ENCODE assay signal across 8 cellular contexts in genomic region chr1:227729144-227729880, GRCh38. TPM values are rescaled to one million over a fixed set of nuclear protein-coding genes. Genes with fewer than 3 reads are reported as not detected.
DNase-seq lines count a peak whose midpoint lies in the region; ATAC-seq, FAIRE-seq and TF ChIP-seq lines count a peak whose summit lies in the region.

No MANE protein-coding gene starts in this region.

- H3K4me2 ChIP-seq in OCI-LY7 (ENCODE audit: low read length), result peak overlapping the region; percentile 80

- H3K4me1 ChIP-seq in OCI-LY7 (ENCODE audit: insufficient read depth, low read length, poor library complexity, severe bottlenecking) (peaks cover 39% of the 10 kb centered on the region), pancreas (peaks cover 5 to 21% (median 18%) of the 10 kb centered on the region in 3 donors)

- ATAC-seq in pancreas (peak in 3 of 4 donors; percentile 1 to 6 (median 5)), HG02759 (IDR thresholded peaks at IDR 0.05; ENCODE audit: unreplicated experiment) (no peak)

- peak overlapping the region; percentile 69 for H3K4me3 ChIP-seq in OCI-LY7 (ENCODE audit: low read depth, low read length, poor library complexity, severe bottlenecking)
- peak overlapping the region; percentile 45 to 65 (median 54) for H3K4me3 ChIP-seq in pancreas

- H3K27ac ChIP-seq in OCI-LY7 (ENCODE audit: low read depth, low read length, poor library complexity, severe bottlenecking) (peak overlapping the region; percentile 10), pancreas (peak overlapping the region in 3 of 4 donors; percentile 55 to 63 (median 60))

- FAIRE-seq in pancreas (lab: Jason Lieb, UNC), result no peak

- POLR2A ChIA-PET in OCI-LY7 (lab: Charles Lee), result no interaction called here

- no TSS peak for BruUV-seq in OCI-LY7 (replicated peaks; lab: Mats Ljungman, UMichigan)

- no peaks in the 10 kb centered on the region for H3K27me3 ChIP-seq in pancreas

- H4K20me1 ChIP-seq in OCI-LY7 (ENCODE audit: insufficient read depth, low read length), result peaks cover 5% of the 10 kb centered on the region; the same call in 1 of the 2 replicates

- H3K9me3 ChIP-seq in OCI-LY7 (ENCODE audit: low read length) (no peaks in the 10 kb centered on the region), pancreas (no peaks in the 10 kb centered on the region)

- 46 to 54% methylated on average over 5 of the region's 5 CpGs for WGBS in pancreas, 2 donors

- no peak overlapping the region for H2AFZ ChIP-seq in OCI-LY7 (ENCODE audit: low read length)

- H3K36me3 ChIP-seq in OCI-LY7 (ENCODE audit: insufficient read depth, low read length) (peaks cover 24% of the 10 kb centered on the region), pancreas (peaks cover 0 to 6% (median 0%) of the 10 kb centered on the region in 3 donors)

- TF ChIP-seq POLR2A in erythroblast (IDR thresholded peaks at IDR 0.05; ENCODE audit: low read length), result peak; percentile 68

- in situ Hi-C loops in G401 (cut with HindIII; ENCODE audit: low sequenced_read_pairs), result no loop called here

- H3K9me2 ChIP-seq in OCI-LY7 (ENCODE audit: insufficient read depth, low read length), result no peaks in the 10 kb centered on the region

- TF ChIP-seq CTCF in OCI-LY7 (conservative IDR thresholded peaks at IDR 0.05; ENCODE audit: low read length), result no peak
- TF ChIP-seq CTCF in pancreas (IDR thresholded peaks at IDR 0.05), result no peak

- intact Hi-C loops in OCI-LY7 (cut with micrococcal nuclease; ENCODE audit: unreplicated experiment), result loop anchor here (5.0 kb wide), 3 partner anchors 58 to 247 kb away; partner anchors contain the start of gene ZNF678
- intact Hi-C loops in pancreas (cut with DNase I), result no loop called here

- peak; percentile 32 for DNase-seq in G401 (ENCODE audit: low spot score)
- no peak for DNase-seq in OCI-LY7 (ENCODE audit: low spot score)
- no peak for DNase-seq in erythroblast (lab: John Stamatoyannopoulos, UW)
- DNase-seq in pancreas, result peak in 2 of 6 donors; percentile 32 to 73
- no peak for DNase-seq in ureter (ENCODE audit: low spot score)
- DNase-seq in stimulated activated naive CD4-positive, alpha-beta T cell treated with Interleukin-2 at 50 U/mL for 16 hours (lab: John Stamatoyannopoulos, UW), result no peak
- DNase-seq in amniotic stem cell (lab: John Stamatoyannopoulos, UW), result no peak

- CTCF ChIA-PET in OCI-LY7 (lab: Charles Lee; ENCODE audit: unreplicated experiment), result no interaction called here

- H3K79me2 ChIP-seq in OCI-LY7 (ENCODE audit: insufficient read depth, low read depth, low read length), result peaks cover 7% of the 10 kb centered on the region

RNA-seq across cellular contexts. Expression of gene JMJD4, which starts 5.8 kb away (rescaled TPM):
- total RNA-seq in G401 (2014; rRNA removed; shearing (Covaris generic)), result 38.3 and 38.7 TPM in 2 replicates
- total RNA-seq in OCI-LY7 (2014; rRNA removed; shearing (Covaris generic)), result 37.5 and 41.8 TPM in 2 replicates
- total RNA-seq in OCI-LY7 (2022), result 27.8 and 28.2 TPM in 2 replicates
- total RNA-seq in pancreas, result 1 to 10 TPM; 4.8 to 9.9 (median 8.5) TPM
- polyA plus RNA-seq in pancreas, result 10 to 100 TPM; 12.4 to 14.8 TPM
- total RNA-seq in ureter, result 21.3 TPM

RNA-seq across cellular contexts. Expression of gene SNAP47, which starts 5.9 kb away (rescaled TPM):
- total RNA-seq in G401 (2014; rRNA removed; shearing (Covaris generic)), result 72.9 and 84.9 TPM in 2 replicates
- total RNA-seq in OCI-LY7 (2014; rRNA removed; shearing (Covaris generic)), result 35.0 and 44.2 TPM in 2 replicates
- total RNA-seq in OCI-LY7 (2022) (25.2 and 29.8 TPM in 2 replicates), pancreas (10 to 100 TPM; 12.3 to 21.5 (median 14.7) TPM), ureter (31.1 TPM)
- polyA plus RNA-seq in pancreas, result 10 to 100 TPM; 12.7 to 18.4 TPM
